In genomic region chr7:157606140-157606539, GRCh38 we compare ENCODE assay signal across 26 cellular contexts.
"Had no signal": no experiment of that assay in that cellular context is flagged by ENCODE, and none has a peak within 500 bp of the region (broad histone marks: within the 10 kb centered on the region; RNA-seq: fewer than 3 reads in every experiment).

No MANE protein-coding gene starts in this region.

- H3K36me3 ChIP-seq: brain microvascular endothelial cell, WERI-Rb-1 had no signal

- H3K27ac ChIP-seq: brain microvascular endothelial cell, WERI-Rb-1 had no signal

- DNase-seq: activated CD4-positive, alpha-beta T cell treated with anti-CD3 and anti-CD28 coated beads, Interleukin-2, amount 10 ng/mL, durations not matched to agents 24 days and 14 days; activated CD4-positive, alpha-beta T cell treated with anti-CD3 and anti-CD28 coated beads, Interleukin-2, amount 50 U/mL, for 4 hours; activated CD8-positive, alpha-beta T cell treated with anti-CD3 and anti-CD28 coated beads for 36 hours; activated effector memory CD4-positive, alpha-beta T cell treated with anti-CD3 and anti-CD28 coated beads, Interleukin-2, amount 50 U/mL, for 16 hours; activated naive CD4-positive, alpha-beta T cell; activated naive CD4-positive, alpha-beta T cell treated with anti-CD3 and anti-CD28 coated beads, Interleukin-2, amount 50 U/mL, for 16 hours; activated naive CD8-positive, alpha-beta T cell treated with anti-CD3 and anti-CD28 coated beads for 36 hours; activated T-cell treated with anti-CD3 and anti-CD28 coated beads, Interleukin-2, amount 50 U/mL, for 1 hour; activated T-cell treated with anti-CD3 and anti-CD28 coated beads, Interleukin-2, amount 50 U/mL, for 72 hours; amniotic stem cell; brain microvascular endothelial cell; central memory CD4-positive, alpha-beta T cell; MM.1S; MV-4-11; NCI-H1092; NCI-H1436 treated with DMSO at 0.1 percent for 48 hours; NCI-H1694 treated with DMSO at 0.1 percent for 48 hours; NCI-H2029; NCI-H345; NCI-H524 treated with DMSO at 0.1 percent for 48 hours; NCI-H748 treated with DMSO at 0.1 percent for 48 hours; NK-92 treated with Interleukin-12 subunit alpha and Interleukin-12 subunit beta, amount 100 ng/mL, for 24 hours; SW 1271; T-helper 1 cell; T1000; WERI-Rb-1 had no signal

- H3K27me3 ChIP-seq: brain microvascular endothelial cell had no signal
